ENCODE assay signal across 21 cellular contexts in the genomic region with DNA sequence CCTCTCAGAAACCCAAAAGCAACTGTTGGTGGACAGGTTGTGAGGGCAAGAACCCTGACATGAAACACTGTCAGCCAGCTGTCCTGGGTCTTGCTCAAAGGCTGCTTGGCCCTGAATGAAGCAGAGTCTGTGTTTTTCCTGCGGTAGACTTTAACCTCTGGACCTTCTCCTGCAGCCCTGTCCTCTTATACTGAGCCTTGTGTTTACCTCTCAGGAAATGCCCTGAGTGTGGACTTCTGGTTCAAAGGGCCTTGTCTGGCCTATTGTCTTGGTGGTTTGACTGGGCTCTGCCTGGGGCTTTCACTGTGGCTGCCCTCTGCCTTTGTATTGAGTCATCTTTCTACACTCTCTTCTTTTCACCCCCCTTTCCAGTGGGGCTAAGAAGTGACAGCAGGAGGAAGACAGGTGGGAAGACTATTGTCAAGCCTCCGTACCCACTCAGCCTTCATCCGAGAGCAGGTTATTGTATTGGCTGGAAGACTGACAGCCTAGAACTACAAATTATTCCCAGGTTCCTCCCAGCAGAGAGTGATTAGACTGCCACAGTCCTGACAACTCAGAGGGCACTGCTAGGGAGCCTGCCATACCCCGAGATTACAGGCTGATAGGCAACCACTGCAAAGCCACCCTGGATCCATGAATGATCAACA. TPM values are rescaled to one million over a fixed set of nuclear protein-coding genes. Genes with fewer than 3 reads are reported as not detected.
DNase-seq lines count a peak whose midpoint lies in the region; ATAC-seq, FAIRE-seq and TF ChIP-seq lines count a peak whose summit lies in the region.
"Had no signal": no experiment of that assay in that cellular context is flagged by ENCODE, and none has a peak within 500 bp of the region (broad histone marks: within the 10 kb centered on the region; RNA-seq: fewer than 3 reads in every experiment).

No MANE protein-coding gene starts in this region.

- H3K4me3 ChIP-seq in Caco-2 (ENCODE audit: low read depth, low read length) (no peak overlapping the region), HepG2 (replicated peaks in 1 of 3; ENCODE audit: insufficient read depth in 1 of 3, low read depth in 2 of 3, low read length in 3 of 3) (peak overlapping the region; percentile 7 to 75 (median 34); a peak in 2 of 6 replicates), kidney (ENCODE audit: low read length in 2 of 2) (peak overlapping the region in 1 of 2 donors; percentile 12)

- WGBS in HepG2 (ENCODE audit: low lambda C conversion rate) = 24% methylated on average over 4 of the region's 4 CpGs

- peak; percentile 92 for FAIRE-seq in HepG2 (lab: Jason Lieb, UNC)
- FAIRE-seq in kidney (lab: Jason Lieb, UNC) = no peak
- FAIRE-seq: D721Med had no signal

- H3K4me1 Mint-ChIP-seq in Caco-2 (ENCODE audit: low read depth, unreplicated experiment) = no peaks in the 10 kb centered on the region
- H3K4me1 Mint-ChIP-seq in activated T-helper 1 cell treated with anti-CD3 and anti-CD28 coated beads, Interleukin-12 subunit alpha, Interleukin-12 subunit beta, Interleukin-2, Interleukin-4 antibody, amounts not matched to agents 30 ng/mL and 10 ng/mL and 1 ng/mL, durations not matched to agents 14 hours and 24 hours and 36 hours (ENCODE audit: low read depth) = peaks cover 30% of the 10 kb centered on the region

- peak; percentile 29 to 51 for DNase-seq in Caco-2
- no peak for DNase-seq in activated T-helper 1 cell treated with anti-CD3 and anti-CD28 coated beads, Interleukin-12 subunit alpha, Interleukin-12 subunit beta, Interleukin-2, Interleukin-4 antibody, amounts not matched to agents 30 ng/mL and 10 ng/mL and 1 ng/mL, durations not matched to agents 14 hours and 24 hours and 36 hours (ENCODE audit: low spot score)
- peak; percentile 90 for DNase-seq in HepG2 (ENCODE audit: low spot score)
- DNase-seq in renal cortical epithelial cell (ENCODE audit: low read depth) = peak; percentile 62
- no peak for DNase-seq in kidney
- DNase-seq in UCSD-AML1 (lab: John Stamatoyannopoulos, UW; ENCODE audit: unreplicated experiment) = no peak
- DNase-seq: BE2C; CD8-positive, alpha-beta T cell; DMS79 treated with DMSO at 0.1 percent for 48 hours; HCEC 1CT; IMR-90; Kasumi-1; NCI-H1417; NCI-H1930; NCI-H446; NK-92 treated with Interleukin-12 subunit alpha and Interleukin-12 subunit beta, amount 100 ng/mL, for 24 hours; SHP77 treated with DMSO at 0.1 percent for 48 hours had no signal

- in situ Hi-C loops in HepG2 (cut with HindIII; ENCODE audit: extremely low pct_ligation_motif_present, low pct_unique_long_range_greater_than_20kb) = no loop called here

- peak overlapping the region; percentile 69 for H3K27ac ChIP-seq in HepG2 (ENCODE audit: extremely low read length, insufficient read depth, low read length)
- H3K27ac ChIP-seq in kidney (ENCODE audit: low read depth in 2 of 2, low read length in 2 of 2) = peak overlapping the region in 1 of 2 donors; percentile 25

- H3K9me3 ChIP-seq in Caco-2 (no peaks in the 10 kb centered on the region), HepG2 (ENCODE audit: low read length) (no peaks in the 10 kb centered on the region), kidney (ENCODE audit: control insufficient read depth in 1 of 2, low read length in 2 of 2) (no peaks in the 10 kb centered on the region)
- H3K9me3 ChIP-seq: BE2C had no signal

- no peaks in the 10 kb centered on the region for H3K27me3 ChIP-seq in Caco-2 (replicated peaks; ENCODE audit: control insufficient read depth, insufficient read depth, low read length)
- H3K27me3 ChIP-seq in HepG2 (ENCODE audit: control insufficient read depth in 1 of 2, insufficient read depth in 2 of 2, low read length in 2 of 2) = no peaks in the 10 kb centered on the region; a peak in 1 of 5 replicates
- H3K27me3 ChIP-seq: BE2C had no signal

- peak; percentile 41 to 63; a peak in 2 of 4 replicates for TF ChIP-seq POLR2A in HepG2 (IDR thresholded peaks at IDR 0.05; ENCODE audit: insufficient read depth in 1 of 2, low read depth in 2 of 2, low read length in 2 of 2)

- H3K79me2 ChIP-seq in HepG2 (ENCODE audit: insufficient read depth, low read length) = peaks cover 47% of the 10 kb centered on the region

- no peak overlapping the region for H3K4me3 Mint-ChIP-seq in Caco-2 (ENCODE audit: unreplicated experiment)
- no peak overlapping the region for H3K4me3 Mint-ChIP-seq in activated T-helper 1 cell treated with anti-CD3 and anti-CD28 coated beads, Interleukin-12 subunit alpha, Interleukin-12 subunit beta, Interleukin-2, Interleukin-4 antibody, amounts not matched to agents 30 ng/mL and 10 ng/mL and 1 ng/mL, durations not matched to agents 14 hours and 24 hours and 36 hours

- TF ChIP-seq CTCF in Caco-2 (IDR thresholded peaks at IDR 0.05; ENCODE audit: insufficient read depth in 1 of 2, low read depth in 1 of 2, low read length in 1 of 2, severe bottlenecking in 1 of 2, unreplicated experiment in 1 of 2) (no peak), HepG2 (CRISPR knock-in tag; IDR thresholded peaks at IDR 0.05) (no peak), kidney (IDR thresholded peaks at IDR 0.05; ENCODE audit: borderline replicate concordance, extremely low read depth, insufficient read depth) (no peak)

- H3K27me3 Mint-ChIP-seq in Caco-2 (ENCODE audit: insufficient read depth, unreplicated experiment) = no peaks in the 10 kb centered on the region
- no peaks in the 10 kb centered on the region for H3K27me3 Mint-ChIP-seq in activated T-helper 1 cell treated with anti-CD3 and anti-CD28 coated beads, Interleukin-12 subunit alpha, Interleukin-12 subunit beta, Interleukin-2, Interleukin-4 antibody, amounts not matched to agents 30 ng/mL and 10 ng/mL and 1 ng/mL, durations not matched to agents 14 hours and 24 hours and 36 hours (ENCODE audit: insufficient read depth)

- peaks cover 7% of the 10 kb centered on the region for H3K36me3 ChIP-seq in Caco-2 (ENCODE audit: control insufficient read depth, insufficient read depth, low read length)
- peaks cover 25 to 57% of the 10 kb centered on the region in 2 experiments for H3K36me3 ChIP-seq in HepG2 (replicated peaks in 1 of 2; ENCODE audit: control insufficient read depth in 1 of 2, insufficient read depth in 2 of 2, low read length in 2 of 2)
- H3K36me3 ChIP-seq in kidney (ENCODE audit: control insufficient read depth in 1 of 2, insufficient read depth in 2 of 2, low read length in 2 of 2) = peaks cover 33 to 48% of the 10 kb centered on the region in 2 donors

- H3K36me3 Mint-ChIP-seq in Caco-2 (ENCODE audit: insufficient read depth, unreplicated experiment) = peaks cover 72% of the 10 kb centered on the region
- peaks cover 39% of the 10 kb centered on the region for H3K36me3 Mint-ChIP-seq in activated T-helper 1 cell treated with anti-CD3 and anti-CD28 coated beads, Interleukin-12 subunit alpha, Interleukin-12 subunit beta, Interleukin-2, Interleukin-4 antibody, amounts not matched to agents 30 ng/mL and 10 ng/mL and 1 ng/mL, durations not matched to agents 14 hours and 24 hours and 36 hours (ENCODE audit: low read depth)

- no peak overlapping the region for H2AFZ ChIP-seq in HepG2 (ENCODE audit: low read length)

- POLR2A ChIA-PET in Caco-2 (lab: Charles Lee) = no interaction called here
- POLR2A ChIA-PET in HepG2 (lab: Yijun Ruan, JAX) = interaction anchor here (1.6 kb wide), 2 partner anchors 12 to 21 kb away, joined by 3 to 5 read pairs; no protein-coding TSS in a partner anchor

- no peak overlapping the region for H3K27ac Mint-ChIP-seq in Caco-2 (ENCODE audit: unreplicated experiment)
- peak overlapping the region; percentile 44 for H3K27ac Mint-ChIP-seq in activated T-helper 1 cell treated with anti-CD3 and anti-CD28 coated beads, Interleukin-12 subunit alpha, Interleukin-12 subunit beta, Interleukin-2, Interleukin-4 antibody, amounts not matched to agents 30 ng/mL and 10 ng/mL and 1 ng/mL, durations not matched to agents 14 hours and 24 hours and 36 hours

- BruUV-seq in Caco-2 (replicated peaks; lab: Mats Ljungman, UMichigan) (no TSS peak), HepG2 (replicated peaks; lab: Mats Ljungman, UMichigan) (no TSS peak)

- TF ChIP-seq RAD21 in HepG2 (CRISPR knock-in tag; IDR thresholded peaks at IDR 0.05) = no peak

- H3K4me1 ChIP-seq in Caco-2 = peaks cover 22% of the 10 kb centered on the region
- H3K4me1 ChIP-seq in HepG2 (ENCODE audit: insufficient read depth, low read length) = peaks cover 79% of the 10 kb centered on the region
- peaks cover 3 to 23% of the 10 kb centered on the region in 2 donors for H3K4me1 ChIP-seq in kidney (ENCODE audit: control insufficient read depth in 1 of 2, insufficient read depth in 1 of 2, low read depth in 1 of 2, low read length in 2 of 2)
- H3K4me1 ChIP-seq: BE2C had no signal

- H3K9me3 Mint-ChIP-seq in Caco-2 (ENCODE audit: unreplicated experiment) = no peaks in the 10 kb centered on the region
- H3K9me3 Mint-ChIP-seq in activated T-helper 1 cell treated with anti-CD3 and anti-CD28 coated beads, Interleukin-12 subunit alpha, Interleukin-12 subunit beta, Interleukin-2, Interleukin-4 antibody, amounts not matched to agents 30 ng/mL and 10 ng/mL and 1 ng/mL, durations not matched to agents 14 hours and 24 hours and 36 hours = no peaks in the 10 kb centered on the region
- H3K9me3 Mint-ChIP-seq: CD8-positive, alpha-beta T cell had no signal

- peaks cover 20% of the 10 kb centered on the region for H4K20me1 ChIP-seq in HepG2 (ENCODE audit: insufficient read depth, low read length)

- TF ChIP-seq EP300 in HepG2 (IDR thresholded peaks at IDR 0.05; ENCODE audit: low read depth in 2 of 2, low read length in 2 of 2) (peak; percentile 49 to 89; a peak in 2 of 4 replicates), HepG2 (CRISPR knock-in tag; IDR thresholded peaks at IDR 0.05; ENCODE audit: borderline replicate concordance) (peak; percentile 55; the same call in 1 of the 2 replicates)

- CTCF ChIA-PET in Caco-2 (lab: Charles Lee) = no interaction called here
- CTCF ChIA-PET in HepG2 (lab: Yijun Ruan, JAX; ENCODE audit: low intra/inter-chr PET ratio, low total read pairs) = no interaction called here

- H3K9ac ChIP-seq in HepG2 (ENCODE audit: insufficient read depth, low read depth, low read length) (peak overlapping the region; percentile 76), kidney (ENCODE audit: low read length in 2 of 2) (no peak overlapping the region)

- peak; percentile 74 for ATAC-seq in HepG2
- ATAC-seq in GM18519 (IDR thresholded peaks at IDR 0.05; ENCODE audit: low FRiP score, unreplicated experiment) = no peak
- ATAC-seq: CD8-positive, alpha-beta T cell had no signal

- peak overlapping the region; percentile 95 for H3K4me2 ChIP-seq in HepG2 (ENCODE audit: low read depth, low read length)

- intact Hi-C loops in Caco-2 (cut with micrococcal nuclease; ENCODE audit: unreplicated experiment) (no loop called here), HepG2 (cut with micrococcal nuclease; ENCODE audit: unreplicated experiment) (no loop called here), kidney (cut with DNase I) (no loop called here)
- intact Hi-C loops in activated T-helper 1 cell treated with anti-CD3 and anti-CD28 coated beads, Interleukin-12 subunit alpha, Interleukin-12 subunit beta, Interleukin-2, Interleukin-4 antibody, amounts not matched to agents 30 ng/mL and 10 ng/mL and 1 ng/mL, durations not matched to agents 14 hours and 24 hours and 36 hours (cut with micrococcal nuclease) = no loop called here

RNA-seq across cellular contexts. Expression of a gene that starts 3.5 kb away (rescaled TPM):
- 135 and 141 TPM in 2 replicates for total RNA-seq in Caco-2 (2022)
- 140 and 142 TPM in 2 replicates for total RNA-seq in activated T-helper 1 cell treated with anti-CD3 and anti-CD28 coated beads, Interleukin-12 subunit alpha, Interleukin-12 subunit beta, Interleukin-2, Interleukin-4 antibody, amounts not matched to agents 30 ng/mL and 10 ng/mL and 1 ng/mL, durations not matched to agents 14 hours and 24 hours and 36 hours
- 391 and 418 TPM in 2 replicates for total RNA-seq in HepG2 (2016; rRNA removed; fragmentation: Illumina TruSeq; extraction: Trizol)
- total RNA-seq in HepG2 (2016; cell fraction: cytosol; rRNA removed; fragmentation: Illumina TruSeq; extraction: Trizol; ENCODE audit: low read depth) = 232 and 239 TPM in 2 replicates
- 366 and 400 TPM in 2 replicates for total RNA-seq in HepG2 (2016; cell fraction: insoluble cytoplasmic fraction; rRNA removed; fragmentation: Illumina TruSeq; extraction: Trizol)
- total RNA-seq in HepG2 (2016; cell fraction: membrane; rRNA removed; fragmentation: Illumina TruSeq; extraction: Trizol) = 335 TPM in 2 replicates
- total RNA-seq in HepG2 (2016; cell fraction: nucleus; rRNA removed; fragmentation: Illumina TruSeq; extraction: Trizol) = 176 and 181 TPM in 2 replicates
- polyA plus RNA-seq in HepG2 (2011; rRNA removed) = 266 and 288 TPM in 2 replicates
- polyA plus RNA-seq in HepG2 (2011; cell fraction: cytosol; rRNA removed) = 264 and 374 TPM in 2 replicates
- 204 and 219 TPM in 2 replicates for polyA plus RNA-seq in HepG2 (2011; cell fraction: nucleus; rRNA removed)
- 224 and 231 TPM in 2 replicates for polyA plus RNA-seq in HepG2 (2012)
- 171 and 195 TPM in 2 replicates for polyA plus RNA-seq in HepG2 (2016; cell fraction: cytosol; fragmentation: Illumina TruSeq; extraction: Trizol; ENCODE audit: low read depth)
- polyA plus RNA-seq in HepG2 (2016; cell fraction: insoluble cytoplasmic fraction; fragmentation: Illumina TruSeq; extraction: Trizol; ENCODE audit: low read depth) = 327 and 374 TPM in 2 replicates
- 204 and 212 TPM in 2 replicates for polyA plus RNA-seq in HepG2 (2016; cell fraction: membrane; fragmentation: Illumina TruSeq; extraction: Trizol; ENCODE audit: low read depth)
- 222 and 239 TPM in 2 replicates for polyA plus RNA-seq in HepG2 (2016; cell fraction: nucleus; fragmentation: Illumina TruSeq; extraction: Trizol; ENCODE audit: insufficient read depth, low read depth)
- 289 and 526 TPM in 2 replicates for polyA minus RNA-seq in HepG2 (2011; rRNA and poly(A)+ RNA removed; ENCODE audit: low replicate concordance)
- 174 and 198 TPM in 2 replicates for polyA minus RNA-seq in HepG2 (2011; cell fraction: cytosol; rRNA and poly(A)+ RNA removed)
- polyA minus RNA-seq in HepG2 (2011; cell fraction: nucleus; rRNA and poly(A)+ RNA removed) = 192 and 208 TPM in 2 replicates
- total RNA-seq in renal cortical epithelial cell = 154 and 229 TPM in 2 replicates
- total RNA-seq in kidney = 81.2 TPM
- polyA plus RNA-seq in kidney (ENCODE audit: insufficient read depth, low read depth, low replicate concordance) = 136 TPM

RNA-seq across cellular contexts. Expression of a gene that starts 24.7 kb away (rescaled TPM):
- total RNA-seq in Caco-2 (2022) (not detected in 2 replicates), HepG2 (2016; rRNA removed; fragmentation: Illumina TruSeq; extraction: Trizol) (0.09 TPM in 1 of 2 replicates, not detected in the other), renal cortical epithelial cell (not detected in 2 replicates), kidney (1.2 TPM)
- total RNA-seq in activated T-helper 1 cell treated with anti-CD3 and anti-CD28 coated beads, Interleukin-12 subunit alpha, Interleukin-12 subunit beta, Interleukin-2, Interleukin-4 antibody, amounts not matched to agents 30 ng/mL and 10 ng/mL and 1 ng/mL, durations not matched to agents 14 hours and 24 hours and 36 hours = 1.8 and 2.4 TPM in 2 replicates
- 0.71 TPM in 1 of 2 replicates, not detected in the other for total RNA-seq in HepG2 (2016; cell fraction: cytosol; rRNA removed; fragmentation: Illumina TruSeq; extraction: Trizol; ENCODE audit: low read depth)
- 0.22 TPM in 1 of 2 replicates, not detected in the other for total RNA-seq in HepG2 (2016; cell fraction: insoluble cytoplasmic fraction; rRNA removed; fragmentation: Illumina TruSeq; extraction: Trizol)
- total RNA-seq in HepG2 (2016; cell fraction: membrane; rRNA removed; fragmentation: Illumina TruSeq; extraction: Trizol) = not detected in 2 replicates
- total RNA-seq in HepG2 (2016; cell fraction: nucleus; rRNA removed; fragmentation: Illumina TruSeq; extraction: Trizol) = not detected in 2 replicates
- polyA plus RNA-seq in HepG2 (2011; rRNA removed) (not detected in 2 replicates), kidney (ENCODE audit: insufficient read depth, low read depth, low replicate concordance) (0.73 TPM)
- polyA plus RNA-seq in HepG2 (2011; cell fraction: cytosol; rRNA removed) = not detected in 2 replicates
- polyA plus RNA-seq in HepG2 (2011; cell fraction: nucleus; rRNA removed) = 0.19 and 0.24 TPM in 2 replicates
- polyA plus RNA-seq in HepG2 (2012) = 0.59 TPM in 1 of 2 replicates, not detected in the other
- polyA plus RNA-seq in HepG2 (2016; cell fraction: cytosol; fragmentation: Illumina TruSeq; extraction: Trizol; ENCODE audit: low read depth) = not detected in 2 replicates
- polyA plus RNA-seq in HepG2 (2016; cell fraction: insoluble cytoplasmic fraction; fragmentation: Illumina TruSeq; extraction: Trizol; ENCODE audit: low read depth) = not detected in 2 replicates
- not detected in 2 replicates for polyA plus RNA-seq in HepG2 (2016; cell fraction: membrane; fragmentation: Illumina TruSeq; extraction: Trizol; ENCODE audit: low read depth)
- 0.80 and 2.1 TPM in 2 replicates for polyA plus RNA-seq in HepG2 (2016; cell fraction: nucleus; fragmentation: Illumina TruSeq; extraction: Trizol; ENCODE audit: insufficient read depth, low read depth)
- polyA minus RNA-seq in HepG2 (2011; rRNA and poly(A)+ RNA removed; ENCODE audit: low replicate concordance) = 0.21 TPM in 1 of 2 replicates, not detected in the other
- polyA minus RNA-seq in HepG2 (2011; cell fraction: cytosol; rRNA and poly(A)+ RNA removed) = not detected in 2 replicates
- 0.87 TPM in 1 of 2 replicates, not detected in the other for polyA minus RNA-seq in HepG2 (2011; cell fraction: nucleus; rRNA and poly(A)+ RNA removed)
- total RNA-seq: G401, HT-29, IMR-90 had no signal

Comparison
In these comparisons a context has a peak if more than half of its experiments do, and no peak if none do; other contexts are left out.
1. DNase-seq: peak in Caco-2 (2 of 2), HepG2 (single experiment) and renal cortical epithelial cell (single experiment); none in activated T-helper 1 cell treated with anti-CD3 and anti-CD28 coated beads, Interleukin-12 subunit alpha, Interleukin-12 subunit beta, Interleukin-2, Interleukin-4 antibody, amounts not matched to agents 30 ng/mL and 10 ng/mL and 1 ng/mL, durations not matched to agents 14 hours and 24 hours and 36 hours (single experiment), kidney (single experiment) and UCSD-AML1 (single experiment).